In the genomic region with DNA sequence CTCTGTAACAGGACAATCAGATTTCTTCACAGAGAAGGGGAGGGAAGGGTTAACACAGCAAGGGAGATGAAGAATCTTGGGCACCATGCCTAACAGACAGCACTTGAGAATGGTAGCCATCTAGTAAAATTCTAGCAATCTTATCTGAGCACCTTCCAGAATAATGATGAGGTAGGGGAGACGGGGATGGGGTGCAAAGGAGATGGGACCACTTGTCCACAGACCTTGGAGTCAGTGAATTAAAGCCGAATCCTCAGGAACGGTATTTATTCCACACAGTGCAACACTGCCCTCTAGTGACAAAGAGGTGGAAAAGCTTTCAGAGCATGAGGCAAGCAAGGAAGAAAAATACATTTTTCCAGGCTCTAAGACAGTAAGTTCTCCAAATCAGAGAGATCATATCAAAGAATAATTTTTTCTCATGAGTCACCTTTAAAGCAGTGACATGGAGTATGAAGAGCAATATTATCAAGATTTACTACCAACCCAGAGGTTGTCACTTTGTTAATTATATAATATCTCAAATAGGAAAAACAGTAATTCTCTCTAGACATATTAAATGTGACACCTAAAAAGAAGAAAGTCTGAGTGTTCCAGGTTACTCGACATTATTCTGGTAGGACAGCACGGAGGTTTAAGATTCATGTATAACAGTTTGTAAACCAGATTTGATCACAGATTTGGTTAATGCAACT, we compare ENCODE assay signal across 8 cellular contexts. TPM values are rescaled to one million over a fixed set of nuclear protein-coding genes. Genes with fewer than 3 reads are reported as not detected.
DNase-seq lines count a peak whose midpoint lies in the region; ATAC-seq and TF ChIP-seq lines count a peak whose summit lies in the region.

No MANE protein-coding gene starts in this region.

- H3K27me3 ChIP-seq in DOHH2 (ENCODE audit: control insufficient read depth, low read length), result no peaks in the 10 kb centered on the region
- no peaks in the 10 kb centered on the region for H3K27me3 ChIP-seq in adipocyte (replicated peaks; ENCODE audit: control insufficient read depth, insufficient read depth, low read length)
- H3K27me3 ChIP-seq in heart right ventricle, result peaks cover 0 to 4% (median 0%) of the 10 kb centered on the region in 7 donors

- DNase-seq in NCI-H774 (lab: John Stamatoyannopoulos, UW), result peak; percentile 69
- DNase-seq in adipocyte (ENCODE audit: low read depth), result peak; percentile 91
- DNase-seq in heart right ventricle, result peak in 1 of 2 donors; percentile 29
- DNase-seq in pulmonary artery endothelial cell (ENCODE audit: low read depth, low spot score), result peak; percentile 17

- 3 to 4% methylated on average over 5 of the region's 5 CpGs for WGBS in heart right ventricle, 2 donors

- no peak overlapping the region; the same call in 1 of the 2 replicates for H3K27ac ChIP-seq in 22Rv1
- no peak overlapping the region for H3K27ac ChIP-seq in DOHH2 (ENCODE audit: low read depth, low read length)
- no peak overlapping the region for H3K27ac ChIP-seq in heart right ventricle

- H3K9me3 ChIP-seq in DOHH2 (ENCODE audit: control insufficient read depth, insufficient read depth, low read length) (no peaks in the 10 kb centered on the region), adipocyte (ENCODE audit: control insufficient read depth, low read length) (no peaks in the 10 kb centered on the region), heart right ventricle (no peaks in the 10 kb centered on the region)

- H3K36me3 ChIP-seq in DOHH2 (ENCODE audit: control insufficient read depth, low read length) (peaks cover 19% of the 10 kb centered on the region), adipocyte (ENCODE audit: control insufficient read depth, insufficient read depth, low read length, severe bottlenecking) (no peaks in the 10 kb centered on the region), heart right ventricle (no peaks in the 10 kb centered on the region)

- TF ChIP-seq CTCF in 22Rv1 (IDR thresholded peaks at IDR 0.05) (peak; percentile 94), DOHH2 (IDR thresholded peaks at IDR 0.05; ENCODE audit: low read depth, low read length, poor library complexity, severe bottlenecking) (peak; percentile 93), heart right ventricle (IDR thresholded peaks at IDR 0.05) (peak; percentile 75 to 96 (median 91))

- H3F3A ChIP-seq in DOHH2 (ENCODE audit: control insufficient read depth, insufficient read depth), result 0 out of 2 replicates have a peak, but pooled peaks cover 3% of the 10 kb centered on the region

- no peaks in the 10 kb centered on the region for H4K20me1 ChIP-seq in DOHH2 (ENCODE audit: control insufficient read depth, insufficient read depth, low read depth, low read length)

- no peaks in the 10 kb centered on the region for H3K9me2 ChIP-seq in DOHH2 (replicated peaks; ENCODE audit: control insufficient read depth, low read length)

- H3K4me2 ChIP-seq in DOHH2 (ENCODE audit: low read length), result no peak overlapping the region

- no peaks in the 10 kb centered on the region for H3K79me2 ChIP-seq in DOHH2 (ENCODE audit: control insufficient read depth, low read length)

- intact Hi-C loops in heart right ventricle (cut with DNase I), result loop anchor here in 8 of 10 donors (1.0 to 10.0 kb wide), 5 partner anchors 161 to 1001 kb away; no protein-coding TSS in a partner anchor

- H3K4me3 ChIP-seq in DOHH2 (ENCODE audit: low read length), result no peak overlapping the region
- H3K4me3 ChIP-seq in adipocyte (ENCODE audit: low read length), result no peak overlapping the region
- no peak overlapping the region for H3K4me3 ChIP-seq in heart right ventricle

- H3K4me1 ChIP-seq in DOHH2 (ENCODE audit: control insufficient read depth, low read length) (no peaks in the 10 kb centered on the region), adipocyte (ENCODE audit: control insufficient read depth, insufficient read depth, low read length) (peaks cover 11% of the 10 kb centered on the region), heart right ventricle (peaks cover 0 to 4% (median 0%) of the 10 kb centered on the region in 9 donors)

- ATAC-seq in HG03354 (IDR thresholded peaks at IDR 0.05; ENCODE audit: poor library complexity, severe bottlenecking, unreplicated experiment), result peak; percentile 70
- ATAC-seq in heart right ventricle, result peak in 7 of 8 donors; percentile 68 to 81 (median 72)
- ATAC-seq in HG02840 (IDR thresholded peaks at IDR 0.05; ENCODE audit: low FRiP score, unreplicated experiment), result no peak

- H3K9ac ChIP-seq in adipocyte (ENCODE audit: low read length), result no peak overlapping the region

RNA-seq across cellular contexts. Expression of gene LPAR3, which starts 43.3 kb away (rescaled TPM):
- 10 to 100 TPM in 7 of 10 donors, 1 to 10 TPM in 3; 4.9 to 17.3 (median 11.9) TPM for total RNA-seq in heart right ventricle
- 1 to 10 TPM; 4.7 to 8.4 TPM for polyA plus RNA-seq in heart right ventricle
- 0.67 TPM in 1 of 2 replicates, not detected in the other for total RNA-seq in pulmonary artery endothelial cell
